ENCODE assay signal across 1 cellular context in genomic region chr11:34356130-34356529, GRCh38.
TF ChIP-seq lines count a peak whose summit lies in the region.

No MANE protein-coding gene starts in this region.

TF ChIP-seq in liver, 16 proteins besides CTCF, POLR2A, EP300 and RAD21 (continued from another document):
- TF ChIP-seq REST (IDR thresholded peaks at IDR 0.05): no peak
